ENCODE assay signal across 8 cellular contexts in the genomic region with DNA sequence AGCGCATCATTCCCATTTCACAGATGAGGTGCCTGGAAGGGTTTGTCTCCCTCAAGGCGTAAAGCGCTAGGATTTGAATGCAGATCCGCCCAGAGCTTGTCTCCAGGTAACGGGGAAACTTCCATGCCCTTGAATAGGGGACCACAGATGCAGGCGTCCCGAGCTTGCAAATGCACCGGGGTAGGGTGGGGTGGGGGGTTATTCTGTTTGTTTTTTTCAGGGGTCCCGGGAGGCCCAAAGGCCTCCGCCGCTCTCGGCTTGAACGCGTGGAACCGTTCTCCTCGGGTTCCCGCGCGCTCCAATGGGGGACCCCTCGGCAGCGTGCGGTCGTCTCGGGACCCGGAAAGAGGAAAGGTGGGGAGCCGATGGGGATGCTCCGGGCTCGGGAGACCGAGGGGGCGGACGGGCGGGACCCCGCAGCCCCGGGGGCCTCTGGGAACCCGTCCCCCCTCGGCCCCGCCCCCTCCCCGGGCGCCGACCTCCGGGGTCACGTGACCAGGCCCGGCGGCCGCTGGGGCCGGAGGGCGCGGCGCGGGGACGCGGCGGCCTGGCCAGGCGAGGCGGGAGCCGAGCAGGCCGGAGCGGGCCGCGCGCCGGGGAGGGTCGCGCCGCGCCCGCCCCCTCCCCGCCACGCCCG. TPM values are rescaled to one million over a fixed set of nuclear protein-coding genes. Genes with fewer than 3 reads are reported as not detected.
DNase-seq lines count a peak whose midpoint lies in the region; ATAC-seq and TF ChIP-seq lines count a peak whose summit lies in the region.

A gene (plus strand): TSS at position 490 of the 637 bp plus-strand sequence. CDS start 216 bp downstream, outside the sequence.

- TF ChIP-seq CTCF in Caco-2 (IDR thresholded peaks at IDR 0.05; ENCODE audit: insufficient read depth in 1 of 2, low read depth in 1 of 2, low read length in 1 of 2, severe bottlenecking in 1 of 2, unreplicated experiment in 1 of 2) = no peak
- no peak for TF ChIP-seq CTCF in H9 (conservative IDR thresholded peaks at IDR 0.05)
- no peak for TF ChIP-seq CTCF in fibroblast of lung (conservative IDR thresholded peaks at IDR 0.05 in 1 of 2, IDR thresholded peaks at IDR 0.05 in 1 of 2; ENCODE audit: low read depth in 1 of 2, low read length in 2 of 2)
- TF ChIP-seq CTCF in upper lobe of left lung (IDR thresholded peaks at IDR 0.05) = no peak

- H2BK20ac ChIP-seq in H9 (ENCODE audit: low read depth, low read length, poor library complexity, severe bottlenecking) = no peak within 1 kb of the TSS

- H3T11ph ChIP-seq in H9 (ENCODE audit: low read length) = no peak within 1 kb of the TSS

- H2BK120ac ChIP-seq in H9 (ENCODE audit: low read depth, low read length, poor library complexity, severe bottlenecking) = no peak within 1 kb of the TSS

- H3K4me1 ChIP-seq in Caco-2 (peaks cover 18% of the 10 kb centered on the region), H9 (ENCODE audit: insufficient read depth, low read length) (no peaks in the 10 kb centered on the region), fibroblast of lung (ENCODE audit: control insufficient read depth, extremely low read depth, insufficient read depth, low read length) (peaks cover 13% of the 10 kb centered on the region), upper lobe of left lung (peaks cover 36 to 54% (median 48%) of the 10 kb centered on the region in 4 donors)

- peaks cover 17% of the 10 kb centered on the region for H3K4me1 Mint-ChIP-seq in Caco-2 (ENCODE audit: low read depth, unreplicated experiment)
- peaks cover 7 to 10% of the 10 kb centered on the region in 2 experiments for H3K4me1 Mint-ChIP-seq in H9
- H3K4me1 Mint-ChIP-seq in naive thymus-derived CD8-positive, alpha-beta T cell = peaks cover 10 to 46% (median 38%) of the 10 kb centered on the region in 4 donors

- H3K27me3 ChIP-seq in Caco-2 (replicated peaks; ENCODE audit: control insufficient read depth, insufficient read depth, low read length) (no peaks in the 10 kb centered on the region), H9 (ENCODE audit: insufficient read depth, low read length) (no peaks in the 10 kb centered on the region), fibroblast of lung (ENCODE audit: control insufficient read depth, insufficient read depth, low read length) (no peaks in the 10 kb centered on the region), upper lobe of left lung (no peaks in the 10 kb centered on the region)

- H3K79me1 ChIP-seq in H9 (ENCODE audit: insufficient read depth, low read depth, low read length, poor library complexity, severe bottlenecking) = peaks cover 4% of the 10 kb centered on the region

- H3K27ac ChIP-seq in H9 (ENCODE audit: insufficient read length, low read depth, low read length) (no peak within 1 kb of the TSS), fibroblast of lung (ENCODE audit: insufficient read depth, low read length) (peak within 1 kb of the TSS; percentile 32), upper lobe of left lung (peak within 1 kb of the TSS; percentile 85 to 93 (median 91))

- H3K27ac Mint-ChIP-seq in Caco-2 (ENCODE audit: unreplicated experiment) (peak within 1 kb of the TSS; percentile 53), H9 (peak within 1 kb of the TSS in 1 of 3 experiments; percentile 18; a peak in 2 of 7 replicates)
- H3K27ac Mint-ChIP-seq in naive thymus-derived CD8-positive, alpha-beta T cell = peak within 1 kb of the TSS; percentile 87 to 96 (median 93)

- BruUV-seq in Caco-2 (replicated peaks; lab: Mats Ljungman, UMichigan) = no TSS peak

- no peak for TF ChIP-seq POLR2A in upper lobe of left lung (IDR thresholded peaks at IDR 0.05)

- peak within 1 kb of the TSS; percentile 17; the same call in 1 of the 2 replicates for H3K14ac ChIP-seq in H9 (ENCODE audit: insufficient read depth, low read length)

- peak; percentile 52 to 78 for DNase-seq in Caco-2
- DNase-seq in H9 = peak; percentile 67
- DNase-seq in NCI-H69 (lab: John Stamatoyannopoulos, UW) = peak; percentile 87
- DNase-seq in activated T-cell treated with anti-CD3 and anti-CD28 coated beads, Interleukin-2, amount 50 U/mL, for 48 hours = peak; percentile 71 to 77
- DNase-seq in fibroblast of lung (ENCODE audit: low read depth in 2 of 2) = peak in 1 of 2 donors; percentile 36
- peak in 7 of 10 donors; percentile 27 to 60 (median 51) for DNase-seq in naive thymus-derived CD8-positive, alpha-beta T cell
- DNase-seq in upper lobe of left lung = peak; percentile 58 to 95
- no peak for DNase-seq in SIG-M5 (lab: John Stamatoyannopoulos, UW)

- H3K9ac ChIP-seq in H9 (ENCODE audit: extremely low read depth, insufficient read length, low read length) (peak within 1 kb of the TSS; percentile 59), fibroblast of lung (ENCODE audit: insufficient read depth, low read length) (peak within 1 kb of the TSS; percentile 67)

- H3K18ac ChIP-seq in H9 (ENCODE audit: insufficient read length, low read depth, low read length) = no peak within 1 kb of the TSS

- H3K9me3 Mint-ChIP-seq in Caco-2 (ENCODE audit: unreplicated experiment) = no peaks in the 10 kb centered on the region
- H3K9me3 Mint-ChIP-seq in H9 = no peaks in the 10 kb centered on the region
- no peaks in the 10 kb centered on the region for H3K9me3 Mint-ChIP-seq in naive thymus-derived CD8-positive, alpha-beta T cell

- H4K20me1 ChIP-seq in H9 (ENCODE audit: control insufficient read depth, insufficient read depth, insufficient read length) (no peaks in the 10 kb centered on the region), fibroblast of lung (ENCODE audit: control insufficient read depth, extremely low read depth, insufficient read depth, low read length) (no peaks in the 10 kb centered on the region)

- H3K23ac ChIP-seq in H9 (ENCODE audit: insufficient read length, low read depth, low read length) = no peak within 1 kb of the TSS

- H2BK5ac ChIP-seq in H9 (ENCODE audit: insufficient read length, low read length) = no peak within 1 kb of the TSS

- H3K36me3 ChIP-seq in Caco-2 (ENCODE audit: control insufficient read depth, insufficient read depth, low read length) (no peaks in the 10 kb centered on the region; the same call in 1 of the 2 replicates), fibroblast of lung (ENCODE audit: control insufficient read depth, insufficient read depth, low read length) (peaks cover 1% of the 10 kb centered on the region), upper lobe of left lung (peaks cover 0 to 14% (median 2%) of the 10 kb centered on the region in 4 donors)

- no peaks in the 10 kb centered on the region for H3K27me3 Mint-ChIP-seq in Caco-2 (ENCODE audit: insufficient read depth, unreplicated experiment)
- peaks cover 20% of the 10 kb centered on the region for H3K27me3 Mint-ChIP-seq in H9 (ENCODE audit: low read depth)
- peaks cover 0 to 1% (median 0%) of the 10 kb centered on the region in 5 donors for H3K27me3 Mint-ChIP-seq in naive thymus-derived CD8-positive, alpha-beta T cell

- intact Hi-C loops in Caco-2 (cut with micrococcal nuclease; ENCODE audit: unreplicated experiment) = no loop called here

- no peaks in the 10 kb centered on the region for H3K9me3 ChIP-seq in Caco-2
- no peaks in the 10 kb centered on the region for H3K9me3 ChIP-seq in H9 (ENCODE audit: control insufficient read depth, low read depth, low read length)
- no peaks in the 10 kb centered on the region for H3K9me3 ChIP-seq in fibroblast of lung (ENCODE audit: control insufficient read depth, insufficient read depth, low read depth, low read length)
- H3K9me3 ChIP-seq in upper lobe of left lung = no peaks in the 10 kb centered on the region

- H2BK15ac ChIP-seq in H9 (ENCODE audit: low read depth, low read length) = no peak within 1 kb of the TSS

- CTCF ChIA-PET in Caco-2 (lab: Charles Lee) = interaction anchor here (0.7 to 1.0 kb wide), 3 partner anchors 27 to 296 kb away, joined by 5 read pairs; a partner anchor contains a TSS

- TF ChIP-seq EP300 in upper lobe of left lung (IDR thresholded peaks at IDR 0.05) = no peak

- H2AK5ac ChIP-seq in H9 (ENCODE audit: insufficient read length, low read length) = no peak within 1 kb of the TSS

- WGBS in H9 (ENCODE audit: extremely low coverage, insufficient read length, low lambda C conversion rate) = no CpG with 5 or more reads among the region's 70 CpGs
- WGBS in upper lobe of left lung, 2 donors = 0 to 3% methylated on average over 1 to 30 of the region's 70 CpGs

- H3K4me2 ChIP-seq in H9 (ENCODE audit: insufficient read depth, insufficient read length, low read length) = peak within 1 kb of the TSS; percentile 44
- H3K4me2 ChIP-seq in fibroblast of lung (ENCODE audit: extremely low read depth, insufficient read depth, low read length) = peak within 1 kb of the TSS; percentile 84

- no peak within 1 kb of the TSS for H3K56ac ChIP-seq in H9 (ENCODE audit: insufficient read length, low read depth, low read length)

- ATAC-seq in naive thymus-derived CD8-positive, alpha-beta T cell = peak; percentile 20 to 38
- ATAC-seq in upper lobe of left lung (ENCODE audit: low FRiP score in 2 of 2) = peak in 1 of 2 donors; percentile 77

- H3K36me3 Mint-ChIP-seq in Caco-2 (ENCODE audit: insufficient read depth, unreplicated experiment) = no peaks in the 10 kb centered on the region
- peaks cover 0 to 8% (median 0%) of the 10 kb centered on the region in 3 experiments; a peak in 2 of 7 replicates for H3K36me3 Mint-ChIP-seq in H9 (ENCODE audit: insufficient read depth in 1 of 3, low read depth in 3 of 3)
- peaks cover 0 to 13% (median 0%) of the 10 kb centered on the region in 3 donors for H3K36me3 Mint-ChIP-seq in naive thymus-derived CD8-positive, alpha-beta T cell

- H3K23me2 ChIP-seq in H9 (ENCODE audit: insufficient read length, low read depth, low read length, poor library complexity, severe bottlenecking) = peaks cover 7% of the 10 kb centered on the region

- H4K91ac ChIP-seq in H9 (ENCODE audit: insufficient read length, low read depth, low read length) = no peak within 1 kb of the TSS

- POLR2A ChIA-PET in Caco-2 (lab: Charles Lee) = no interaction called here
- POLR2A ChIA-PET in naive thymus-derived CD8-positive, alpha-beta T cell (lab: Charles Lee) = interaction anchor here (0.6 to 3.1 kb wide), 15 partner anchors 8 to 1500 kb away, joined by 3 to 36 read pairs (median 5); a partner anchor contains a TSS

- H4K8ac ChIP-seq in H9 (replicated peaks; ENCODE audit: insufficient read length, low read depth, low read length) = no peak within 1 kb of the TSS

- no peak within 1 kb of the TSS for H2BK12ac ChIP-seq in H9 (ENCODE audit: insufficient read length, low read depth, low read length)

- H3K4me3 ChIP-seq in Caco-2 (ENCODE audit: low read depth, low read length) (peak within 1 kb of the TSS; percentile 56), fibroblast of lung (replicated peaks in 1 of 4; ENCODE audit: control extremely low read depth in 1 of 4, insufficient read depth in 1 of 4, low read depth in 3 of 4, low read length in 4 of 4) (peak within 1 kb of the TSS; percentile 65 to 79 (median 77)), upper lobe of left lung (peak within 1 kb of the TSS; percentile 80 to 96 (median 95))

- H4K5ac ChIP-seq in H9 (ENCODE audit: insufficient read length, low read depth, low read length) = no peak within 1 kb of the TSS

- H3K4ac ChIP-seq in H9 (ENCODE audit: low read depth, low read length) = no peak within 1 kb of the TSS

- peaks cover 1% of the 10 kb centered on the region; the same call in 1 of the 2 replicates for H3K79me2 ChIP-seq in H9 (ENCODE audit: insufficient read depth, low read length)
- H3K79me2 ChIP-seq in fibroblast of lung (ENCODE audit: control insufficient read depth, insufficient read depth, low read length) = peaks cover 24% of the 10 kb centered on the region

- no peak within 1 kb of the TSS for H2AFZ ChIP-seq in H9 (ENCODE audit: low read length)
- peak within 1 kb of the TSS; percentile 31 for H2AFZ ChIP-seq in fibroblast of lung (ENCODE audit: low read length)

- H3K4me3 Mint-ChIP-seq in Caco-2 (ENCODE audit: unreplicated experiment) = peak within 1 kb of the TSS; percentile 60
- peak within 1 kb of the TSS; percentile 74 to 82 for H3K4me3 Mint-ChIP-seq in H9
- peak within 1 kb of the TSS; percentile 76 to 93 (median 87) for H3K4me3 Mint-ChIP-seq in naive thymus-derived CD8-positive, alpha-beta T cell

RNA-seq across cellular contexts. Expression of the gene that starts here (rescaled TPM):
- 102 and 105 TPM in 2 replicates for total RNA-seq in Caco-2 (2022)
- total RNA-seq in H9 (2021) = 149 and 159 TPM in 2 replicates
- total RNA-seq in fibroblast of lung = 125 and 141 TPM in 2 replicates
- polyA plus RNA-seq in fibroblast of lung = 43.2 and 45.3 TPM in 2 replicates
- polyA plus RNA-seq in fibroblast of lung (2012) = 101 and 112 TPM in 2 replicates
- polyA minus RNA-seq in fibroblast of lung (ENCODE audit: low replicate concordance) = 172 and 209 TPM in 2 replicates
- 100 to 1,000 TPM; 188 to 200 TPM for total RNA-seq in naive thymus-derived CD8-positive, alpha-beta T cell
- polyA plus RNA-seq in naive thymus-derived CD8-positive, alpha-beta T cell = 10 to 100 TPM; 45.5 to 96.6 (median 56.8) TPM
- total RNA-seq in upper lobe of left lung = 100 to 1,000 TPM in 5 of 6 donors, 10 to 100 TPM in 1; 95.2 to 278 (median 200) TPM
